ENCODE assay signal across 7 cellular contexts in genomic region chr11:65014961-65015227, GRCh38. TPM values are rescaled to one million over a fixed set of nuclear protein-coding genes. Genes with fewer than 3 reads are reported as not detected.
A peak's percentile ranks its signal among the peaks of the same experiment; 100 is the strongest.
DNase-seq lines count a peak whose midpoint lies in the region; ATAC-seq and TF ChIP-seq lines count a peak whose summit lies in the region.
"Not testable (repeated sequence)": the region's sequence is repeated elsewhere in the genome, so short reads cannot be mapped to it uniquely, and the experiment has no call there.

No MANE protein-coding gene starts in this region.

- H3K79me2 ChIP-seq in PC-9 (ENCODE audit: low read depth): peaks cover 15% of the 10 kb centered on the region

- peaks cover 14% of the 10 kb centered on the region for H3K4me1 ChIP-seq in PC-9 (replicated peaks; ENCODE audit: insufficient read depth)
- peaks cover 34% of the 10 kb centered on the region for H3K4me1 ChIP-seq in left ventricle myocardium inferior
- H3K4me1 ChIP-seq in muscle layer of colon (ENCODE audit: insufficient read depth, low read length): peaks cover 13% of the 10 kb centered on the region
- H3K4me1 ChIP-seq in skeletal muscle tissue (ENCODE audit: control insufficient read depth in 3 of 3, insufficient read depth in 3 of 3, low read length in 3 of 3): peaks cover 13 to 26% (median 13%) of the 10 kb centered on the region in 3 donors

- not testable (repeated sequence) for H3K27me3 Mint-ChIP-seq in activated T-helper 17 cell treated with anti-CD3 and anti-CD28 coated beads, Interleukin-2, amount 50 U/mL, for 72 hours

- not testable (repeated sequence) for H3K9me3 ChIP-seq in PC-9 (ENCODE audit: insufficient read depth, low read depth); left ventricle myocardium inferior (replicated peaks); muscle layer of colon (ENCODE audit: low read length); skeletal muscle tissue (ENCODE audit: control insufficient read depth in 3 of 3, low read length in 3 of 3)

- BruUV-seq in PC-9 (replicated peaks; lab: Mats Ljungman, UMichigan): not testable (repeated sequence)

- CTCF ChIA-PET in PC-9 (lab: Charles Lee): interaction anchor here (0.5 to 0.6 kb wide), 2 partner anchors 661 to 1080 kb away, joined by 3 read pairs; no protein-coding TSS in a partner anchor

- intact Hi-C loops in PC-9 (cut with micrococcal nuclease; ENCODE audit: unreplicated experiment): loop anchor here (1.0 to 10.0 kb wide), 4 partner anchors 98 to 240 kb away; partner anchors contain the start of genes ATG2A, CAPN1, SF1 and ZNHIT2
- intact Hi-C loops in left ventricle myocardium inferior (cut with micrococcal nuclease): not testable (repeated sequence)

- H3K9me2 ChIP-seq in PC-9 (ENCODE audit: insufficient read depth): not testable (repeated sequence)

- POLR2A ChIA-PET in PC-9 (lab: Charles Lee; ENCODE audit: unreplicated experiment): interaction anchor here (0.6 to 1.3 kb wide), 2 partner anchors 12 to 80 kb away, joined by 3 to 5 read pairs; partner anchors contain the start of gene SNX15

- peak overlapping the region; percentile 93 for H3K4me2 ChIP-seq in PC-9

- TF ChIP-seq CTCF in GM12865 (IDR thresholded peaks at IDR 0.05; ENCODE audit: insufficient read depth, low read depth, low read length, missing control alignments); PC-9 (conservative IDR thresholded peaks at IDR 0.05); left ventricle myocardium inferior (IDR thresholded peaks at IDR 0.05; ENCODE audit: borderline replicate concordance): not testable (repeated sequence)

- not testable (repeated sequence) for H3K9me3 Mint-ChIP-seq in activated T-helper 17 cell treated with anti-CD3 and anti-CD28 coated beads, Interleukin-2, amount 50 U/mL, for 72 hours

- peak overlapping the region; percentile 80 for H3K4me3 Mint-ChIP-seq in activated T-helper 17 cell treated with anti-CD3 and anti-CD28 coated beads, Interleukin-2, amount 50 U/mL, for 72 hours

- not testable (repeated sequence) for H3K36me3 ChIP-seq in PC-9 (ENCODE audit: low read depth)
- H3K36me3 ChIP-seq in left ventricle myocardium inferior: peaks cover 20% of the 10 kb centered on the region
- peaks cover 17% of the 10 kb centered on the region for H3K36me3 ChIP-seq in muscle layer of colon (ENCODE audit: insufficient read depth, low read length)
- H3K36me3 ChIP-seq in skeletal muscle tissue (ENCODE audit: control insufficient read depth in 3 of 3, insufficient read depth in 3 of 3, low read length in 3 of 3): peaks cover 11 to 16% (median 14%) of the 10 kb centered on the region in 3 donors

- peaks cover 18% of the 10 kb centered on the region for H3K36me3 Mint-ChIP-seq in activated T-helper 17 cell treated with anti-CD3 and anti-CD28 coated beads, Interleukin-2, amount 50 U/mL, for 72 hours (ENCODE audit: low read depth)

- DNase-seq in GM12865 (ENCODE audit: low read depth); PC-9; left ventricle myocardium inferior: not testable (repeated sequence)

- H4K20me1 ChIP-seq in PC-9 (ENCODE audit: insufficient read depth): not testable (repeated sequence)

- H3K27me3 ChIP-seq in PC-9 (ENCODE audit: insufficient read depth, low read depth); left ventricle myocardium inferior (ENCODE audit: low read depth); muscle layer of colon (ENCODE audit: control insufficient read depth in 1 of 2, insufficient read depth in 2 of 2, low read length in 2 of 2); skeletal muscle tissue (ENCODE audit: control insufficient read depth in 3 of 3, insufficient read depth in 3 of 3, low read length in 3 of 3): not testable (repeated sequence)

- not testable (repeated sequence) for ATAC-seq in activated T-helper 17 cell treated with anti-CD3 and anti-CD28 coated beads, Interleukin-2, amount 50 U/mL, for 72 hours (replicated peaks)

- peak overlapping the region; percentile 83 for H3K27ac Mint-ChIP-seq in activated T-helper 17 cell treated with anti-CD3 and anti-CD28 coated beads, Interleukin-2, amount 50 U/mL, for 72 hours

- H3F3A ChIP-seq in PC-9 (ENCODE audit: insufficient read depth, low read depth): peaks cover 25% of the 10 kb centered on the region

- peaks cover 21% of the 10 kb centered on the region for H3K4me1 Mint-ChIP-seq in activated T-helper 17 cell treated with anti-CD3 and anti-CD28 coated beads, Interleukin-2, amount 50 U/mL, for 72 hours

- peak overlapping the region; percentile 39 for H3K9ac ChIP-seq in muscle layer of colon (ENCODE audit: low read length)
- peak overlapping the region; percentile 88 to 96 (median 94) for H3K9ac ChIP-seq in skeletal muscle tissue (ENCODE audit: low read depth in 1 of 3, low read length in 3 of 3)

- H3K27ac ChIP-seq in PC-9 (peak overlapping the region; percentile 71; the same call in 1 of the 2 replicates), cingulate gyrus (ENCODE audit: low read depth, low read length) (peak overlapping the region; percentile 100), left ventricle myocardium inferior (replicated peaks) (peak overlapping the region; percentile 100), muscle layer of colon (ENCODE audit: low read depth, low read length) (peak overlapping the region; percentile 99), skeletal muscle tissue (ENCODE audit: low read depth, low read length) (peak overlapping the region; percentile 98)

- H3K4me3 ChIP-seq in GM12865 (ENCODE audit: low read depth, low read length) (peak overlapping the region; percentile 75), PC-9 (peak overlapping the region; percentile 76), left ventricle myocardium inferior (peak overlapping the region; percentile 86), muscle layer of colon (ENCODE audit: low read depth in 1 of 2, low read length in 2 of 2) (peak overlapping the region; percentile 82 to 92), skeletal muscle tissue (ENCODE audit: low read length in 3 of 3) (peak overlapping the region; percentile 87 to 92 (median 92))

- H2AFZ ChIP-seq in PC-9: peak overlapping the region; percentile 96

RNA-seq across cellular contexts. Expression of gene ARL2, which starts 0.9 kb away (rescaled TPM):
- total RNA-seq in PC-9 (2021) (97.5 and 106 TPM in 2 replicates), left ventricle myocardium inferior (128 TPM), skeletal muscle tissue (53.2 TPM)
- 10 to 100 TPM; 60.4 to 90.5 TPM for total RNA-seq in activated T-helper 17 cell treated with anti-CD3 and anti-CD28 coated beads, Interleukin-2, amount 50 U/mL, for 72 hours

RNA-seq across cellular contexts. Expression of gene SNX15, which starts 12.3 kb away (rescaled TPM):
- total RNA-seq in PC-9 (2021) (38.2 and 40.6 TPM in 2 replicates), left ventricle myocardium inferior (15.7 TPM), skeletal muscle tissue (12.0 TPM)
- 10 to 100 TPM; 13.5 to 14.4 TPM for total RNA-seq in activated T-helper 17 cell treated with anti-CD3 and anti-CD28 coated beads, Interleukin-2, amount 50 U/mL, for 72 hours

RNA-seq across cellular contexts. Expression of gene BATF2, which starts 18.1 kb away (rescaled TPM):
- 0.46 and 1.2 TPM in 2 replicates for total RNA-seq in PC-9 (2021)
- total RNA-seq in activated T-helper 17 cell treated with anti-CD3 and anti-CD28 coated beads, Interleukin-2, amount 50 U/mL, for 72 hours: under 1 TPM; 0.28 to 0.37 TPM
- 1.3 TPM for total RNA-seq in left ventricle myocardium inferior
- total RNA-seq in skeletal muscle tissue: 0.52 TPM

RNA-seq across cellular contexts. Expression of gene SAC3D1, which starts 26.1 kb away (rescaled TPM):
- total RNA-seq in PC-9 (2021) (33.9 and 48.0 TPM in 2 replicates), left ventricle myocardium inferior (5.6 TPM), skeletal muscle tissue (5.2 TPM)
- total RNA-seq in activated T-helper 17 cell treated with anti-CD3 and anti-CD28 coated beads, Interleukin-2, amount 50 U/mL, for 72 hours: 10 to 100 TPM; 12.3 to 20.1 TPM

RNA-seq across cellular contexts. Expression of gene MAJIN, which starts 43.0 kb away (rescaled TPM):
- total RNA-seq in PC-9 (2021): 4.5 and 7.1 TPM in 2 replicates
- total RNA-seq in activated T-helper 17 cell treated with anti-CD3 and anti-CD28 coated beads, Interleukin-2, amount 50 U/mL, for 72 hours: 1 to 10 TPM in 1 of 2 donors, not detected in 1; 1.1 TPM
- not detected for total RNA-seq in left ventricle myocardium inferior
- total RNA-seq in skeletal muscle tissue: not detected
